Comparison of ENCODE assay signal across 8 cellular contexts in genomic region chr6:108115598-108116058, GRCh38. TPM values are rescaled to one million over a fixed set of nuclear protein-coding genes. Genes with fewer than 3 reads are reported as not detected.
DNase-seq lines count a peak whose midpoint lies in the region; ATAC-seq and TF ChIP-seq lines count a peak whose summit lies in the region.

No MANE protein-coding gene starts in this region.

- peak; percentile 62 for TF ChIP-seq CTCF in LNCAP (IDR thresholded peaks at IDR 0.05)
- TF ChIP-seq CTCF in left ventricle myocardium inferior (IDR thresholded peaks at IDR 0.05; ENCODE audit: borderline replicate concordance) = peak; percentile 30

- no peaks in the 10 kb centered on the region for H3K9me3 ChIP-seq in left ventricle myocardium inferior (replicated peaks)
- no peaks in the 10 kb centered on the region for H3K9me3 ChIP-seq in skeletal muscle tissue (ENCODE audit: control insufficient read depth in 3 of 3, low read length in 3 of 3)

- H3K4me1 ChIP-seq in left ventricle myocardium inferior = peaks cover 59% of the 10 kb centered on the region
- peaks cover 40 to 43% (median 41%) of the 10 kb centered on the region in 3 donors for H3K4me1 ChIP-seq in skeletal muscle tissue (ENCODE audit: control insufficient read depth in 3 of 3, insufficient read depth in 3 of 3, low read length in 3 of 3)

- H3K27ac ChIP-seq in left ventricle myocardium inferior (replicated peaks) (no peak overlapping the region), skeletal muscle tissue (ENCODE audit: low read depth, low read length) (no peak overlapping the region)

- H3K9me3 Mint-ChIP-seq in activated CD4-positive, alpha-beta memory T cell treated with anti-CD3 and anti-CD28 coated beads, Interleukin-2, amount 10 ng/mL, durations not matched to agents 7 days and 5 days = no peaks in the 10 kb centered on the region

- peak overlapping the region in 1 of 3 donors; percentile 28 for H3K9ac ChIP-seq in skeletal muscle tissue (ENCODE audit: low read depth in 1 of 3, low read length in 3 of 3)

- H3K4me3 ChIP-seq in left ventricle myocardium inferior (peak overlapping the region; percentile 62), skeletal muscle tissue (ENCODE audit: low read length in 3 of 3) (peak overlapping the region; percentile 67 to 76 (median 72))

- peaks cover 84% of the 10 kb centered on the region for H3K27me3 Mint-ChIP-seq in activated CD4-positive, alpha-beta memory T cell treated with anti-CD3 and anti-CD28 coated beads, Interleukin-2, amount 10 ng/mL, durations not matched to agents 7 days and 5 days

- ATAC-seq in HG02981 (IDR thresholded peaks at IDR 0.05; ENCODE audit: unreplicated experiment) = no peak

- POLR2A ChIA-PET in activated CD4-positive, alpha-beta memory T cell treated with anti-CD3 and anti-CD28 coated beads, Interleukin-2, amount 10 ng/mL, durations not matched to agents 7 days and 5 days (lab: Charles Lee) = no interaction called here

- intact Hi-C loops in left ventricle myocardium inferior (cut with micrococcal nuclease) = loop anchor here (10.0 kb wide), 2 partner anchors 379 to 409 kb away; no protein-coding TSS in a partner anchor

- CTCF ChIA-PET in activated CD4-positive, alpha-beta memory T cell treated with anti-CD3 and anti-CD28 coated beads, Interleukin-2, amount 10 ng/mL, durations not matched to agents 7 days and 5 days (lab: Charles Lee) = interaction anchor here (0.6 to 1.7 kb wide), 5 partner anchors 20 to 441 kb away, joined by 3 to 14 read pairs (median 4); no protein-coding TSS in a partner anchor

- H3K27ac Mint-ChIP-seq in activated CD4-positive, alpha-beta memory T cell treated with anti-CD3 and anti-CD28 coated beads, Interleukin-2, amount 10 ng/mL, durations not matched to agents 7 days and 5 days = no peak overlapping the region

- no peaks in the 10 kb centered on the region for H3K36me3 ChIP-seq in left ventricle myocardium inferior
- H3K36me3 ChIP-seq in skeletal muscle tissue (ENCODE audit: control insufficient read depth in 3 of 3, insufficient read depth in 3 of 3, low read length in 3 of 3) = no peaks in the 10 kb centered on the region

- H3K4me3 Mint-ChIP-seq in activated CD4-positive, alpha-beta memory T cell treated with anti-CD3 and anti-CD28 coated beads, Interleukin-2, amount 10 ng/mL, durations not matched to agents 7 days and 5 days = peak overlapping the region; percentile 66

- peaks cover 100% of the 10 kb centered on the region for H3K27me3 ChIP-seq in left ventricle myocardium inferior (ENCODE audit: low read depth)
- peaks cover 69 to 73% (median 70%) of the 10 kb centered on the region in 3 donors for H3K27me3 ChIP-seq in skeletal muscle tissue (ENCODE audit: control insufficient read depth in 3 of 3, insufficient read depth in 3 of 3, low read length in 3 of 3)

- peaks cover 47% of the 10 kb centered on the region for H3K4me1 Mint-ChIP-seq in activated CD4-positive, alpha-beta memory T cell treated with anti-CD3 and anti-CD28 coated beads, Interleukin-2, amount 10 ng/mL, durations not matched to agents 7 days and 5 days

- DNase-seq in NCI-H510A treated with DMSO at 0.1 percent for 48 hours (lab: John Stamatoyannopoulos, UW) = peak; percentile 0
- no peak for DNase-seq in NCI-H510A (lab: John Stamatoyannopoulos, UW)
- DNase-seq in activated CD4-positive, alpha-beta memory T cell treated with anti-CD3 and anti-CD28 coated beads, Interleukin-2, amount 10 ng/mL, durations not matched to agents 7 days and 5 days = peak; percentile 24
- peak; percentile 25 for DNase-seq in left ventricle myocardium inferior
- no peak for DNase-seq in NCI-H2171 treated with DMSO at 0.1 percent for 48 hours (lab: John Stamatoyannopoulos, UW)

- H3K36me3 Mint-ChIP-seq in activated CD4-positive, alpha-beta memory T cell treated with anti-CD3 and anti-CD28 coated beads, Interleukin-2, amount 10 ng/mL, durations not matched to agents 7 days and 5 days (ENCODE audit: low read depth) = peaks cover 2% of the 10 kb centered on the region

RNA-seq across cellular contexts. Expression of gene OSTM1, which starts 41.1 kb away (rescaled TPM):
- 10 to 100 TPM; 41.4 to 43.3 TPM for total RNA-seq in activated CD4-positive, alpha-beta memory T cell treated with anti-CD3 and anti-CD28 coated beads, Interleukin-2, amount 10 ng/mL, durations not matched to agents 7 days and 5 days
- total RNA-seq in left ventricle myocardium inferior (40.7 TPM), skeletal muscle tissue (13.6 TPM)

RNA-seq across cellular contexts. Expression of gene NR2E1, which starts 50.2 kb away (rescaled TPM):
- total RNA-seq in activated CD4-positive, alpha-beta memory T cell treated with anti-CD3 and anti-CD28 coated beads, Interleukin-2, amount 10 ng/mL, durations not matched to agents 7 days and 5 days = not detected
- total RNA-seq in left ventricle myocardium inferior (not detected), skeletal muscle tissue (not detected)

Comparison
In these comparisons a context has a peak if more than half of its experiments do, and no peak if none do; other contexts are left out.
1. DNase-seq: peak in NCI-H510A treated with DMSO at 0.1 percent for 48 hours (single experiment), activated CD4-positive, alpha-beta memory T cell treated with anti-CD3 and anti-CD28 coated beads, Interleukin-2, amount 10 ng/mL, durations not matched to agents 7 days and 5 days (single experiment) and left ventricle myocardium inferior (single experiment); none in NCI-H510A (single experiment) and NCI-H2171 treated with DMSO at 0.1 percent for 48 hours (single experiment).